ENCODE assay signal across 13 cellular contexts in the genomic region with DNA sequence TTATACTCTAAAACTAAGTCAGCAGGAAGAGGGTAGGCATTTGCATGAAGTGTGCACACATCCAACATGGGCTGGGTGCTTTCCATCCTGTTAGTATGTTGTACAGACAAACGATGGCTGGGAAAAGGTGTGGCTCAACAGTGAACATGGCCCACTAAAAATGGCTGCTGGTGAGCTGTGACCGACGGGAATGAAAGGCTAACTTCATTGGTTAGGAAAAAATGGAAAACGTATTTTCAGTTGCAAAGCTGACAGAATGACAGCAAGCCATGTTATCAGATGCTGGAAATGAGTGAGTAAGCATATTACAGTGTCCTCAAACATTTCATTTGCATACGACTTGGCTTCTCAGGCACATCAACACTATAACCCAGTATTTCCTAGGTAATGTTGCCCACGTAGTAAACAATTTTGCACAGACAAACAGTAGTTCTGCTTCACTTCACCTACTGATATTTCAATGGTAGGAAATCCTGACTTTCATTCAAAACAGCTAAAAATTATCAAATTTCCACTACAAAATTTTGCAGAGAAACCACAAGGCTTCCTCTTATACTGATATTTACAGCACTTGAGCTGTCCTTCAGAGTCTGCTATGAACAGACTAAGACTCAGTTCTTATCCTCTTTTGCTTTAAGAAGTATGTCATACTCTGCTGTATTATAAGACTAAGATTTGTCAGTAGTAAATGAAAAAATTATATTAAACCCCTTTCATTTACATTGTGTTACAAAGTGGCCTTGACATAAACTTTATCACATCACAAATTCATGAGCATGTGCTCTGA.
DNase-seq lines count a peak whose midpoint lies in the region; ATAC-seq, FAIRE-seq and TF ChIP-seq lines count a peak whose summit lies in the region.
"Had no signal": no experiment of that assay in that cellular context is flagged by ENCODE, and none has a peak within 500 bp of the region (broad histone marks: within the 10 kb centered on the region; RNA-seq: fewer than 3 reads in every experiment).

No MANE protein-coding gene starts in this region.

- CTCF ChIA-PET in CD4-positive, alpha-beta memory T cell (lab: Charles Lee; ENCODE audit: partially characterized antibody): interaction anchor here (1.2 to 2.0 kb wide), 3 partner anchors 16 to 102 kb away, joined by 3 to 9 read pairs (median 8); a partner anchor contains a TSS

- H3K9me3 ChIP-seq in CD4-positive, alpha-beta memory T cell (ENCODE audit: control insufficient read depth in 1 of 2, low read length in 2 of 2): no peaks in the 10 kb centered on the region
- H3K9me3 ChIP-seq in gastroesophageal sphincter (no peaks in the 10 kb centered on the region), ascending aorta (no peaks in the 10 kb centered on the region)
- H3K9me3 ChIP-seq: heart right ventricle, MG63, upper lobe of left lung had no signal

- TF ChIP-seq POLR2A in gastroesophageal sphincter (IDR thresholded peaks at IDR 0.05): no peak

- H3K27ac ChIP-seq in CD4-positive, alpha-beta memory T cell (ENCODE audit: low read depth, low read length): no peak overlapping the region
- H3K27ac ChIP-seq in gastroesophageal sphincter: no peak overlapping the region
- no peak overlapping the region for H3K27ac ChIP-seq in ascending aorta
- H3K27ac ChIP-seq: heart right ventricle, RWPE1, upper lobe of left lung had no signal

- H3K36me3 Mint-ChIP-seq in CD4-positive, alpha-beta memory T cell: peaks cover 20 to 36% of the 10 kb centered on the region in 2 donors
- H3K36me3 Mint-ChIP-seq in IgD-negative memory B cell: peaks cover 8% of the 10 kb centered on the region
- H3K36me3 Mint-ChIP-seq in activated naive CD8-positive, alpha-beta T cell treated with anti-CD3 and anti-CD28 coated beads, Interleukin-2, amount 10 ng/mL, durations not matched to agents 7 days and 5 days: peaks cover 22% of the 10 kb centered on the region

- H3K4me3 ChIP-seq in CD4-positive, alpha-beta memory T cell (ENCODE audit: low read length in 2 of 2): no peak overlapping the region
- H3K4me3 ChIP-seq in gastroesophageal sphincter: no peak overlapping the region
- H3K4me3 ChIP-seq in ascending aorta: no peak overlapping the region
- H3K4me3 ChIP-seq: heart right ventricle, MG63, upper lobe of left lung had no signal

- peak overlapping the region; percentile 38 to 90 (median 81) for H3K27ac Mint-ChIP-seq in CD4-positive, alpha-beta memory T cell
- H3K27ac Mint-ChIP-seq in IgD-negative memory B cell: peak overlapping the region; percentile 31 to 96 (median 83)
- H3K27ac Mint-ChIP-seq in activated naive CD8-positive, alpha-beta T cell treated with anti-CD3 and anti-CD28 coated beads, Interleukin-2, amount 10 ng/mL, durations not matched to agents 7 days and 5 days: peak overlapping the region; percentile 91

- 77 to 84% methylated on average over 6 of the region's 6 CpGs for WGBS in gastroesophageal sphincter (ENCODE audit: low coverage in 1 of 2), 2 donors

- TF ChIP-seq CTCF in gastroesophageal sphincter (IDR thresholded peaks at IDR 0.05): no peak
- TF ChIP-seq CTCF in ascending aorta (IDR thresholded peaks at IDR 0.05): no peak

- peaks cover 65% of the 10 kb centered on the region for H3K4me1 ChIP-seq in CD4-positive, alpha-beta memory T cell (ENCODE audit: insufficient read depth, low read length)
- no peaks in the 10 kb centered on the region for H3K4me1 ChIP-seq in gastroesophageal sphincter
- no peaks in the 10 kb centered on the region for H3K4me1 ChIP-seq in ascending aorta
- H3K4me1 ChIP-seq: heart right ventricle, upper lobe of left lung had no signal

- TF ChIP-seq EP300 in gastroesophageal sphincter (IDR thresholded peaks at IDR 0.05): no peak

- H3K4me3 Mint-ChIP-seq in CD4-positive, alpha-beta memory T cell: peak overlapping the region in 7 of 8 donors; percentile 57 to 87 (median 74)
- H3K4me3 Mint-ChIP-seq in IgD-negative memory B cell: peak overlapping the region; percentile 16 to 63 (median 40)
- H3K4me3 Mint-ChIP-seq in activated naive CD8-positive, alpha-beta T cell treated with anti-CD3 and anti-CD28 coated beads, Interleukin-2, amount 10 ng/mL, durations not matched to agents 7 days and 5 days: peak overlapping the region; percentile 67

- H3K4me1 Mint-ChIP-seq in CD4-positive, alpha-beta memory T cell: peaks cover 55 to 68% (median 62%) of the 10 kb centered on the region in 4 donors
- H3K4me1 Mint-ChIP-seq in IgD-negative memory B cell: peaks cover 31 to 48% (median 34%) of the 10 kb centered on the region in 3 donors
- H3K4me1 Mint-ChIP-seq in activated naive CD8-positive, alpha-beta T cell treated with anti-CD3 and anti-CD28 coated beads, Interleukin-2, amount 10 ng/mL, durations not matched to agents 7 days and 5 days: peaks cover 68% of the 10 kb centered on the region

- H3K9me3 Mint-ChIP-seq in CD4-positive, alpha-beta memory T cell: no peaks in the 10 kb centered on the region
- no peaks in the 10 kb centered on the region for H3K9me3 Mint-ChIP-seq in IgD-negative memory B cell
- H3K9me3 Mint-ChIP-seq in activated naive CD8-positive, alpha-beta T cell treated with anti-CD3 and anti-CD28 coated beads, Interleukin-2, amount 10 ng/mL, durations not matched to agents 7 days and 5 days: no peaks in the 10 kb centered on the region

- DNase-seq in CD4-positive, alpha-beta memory T cell: peak in 1 of 5 donors; percentile 44
- DNase-seq in GM19239 (ENCODE audit: insufficient read length, low spot score) (no peak), NCI-H2196 (lab: John Stamatoyannopoulos, UW; ENCODE audit: unreplicated experiment) (no peak), ascending aorta (ENCODE audit: low spot score in 2 of 2) (no peak), NCI-H2029 treated with DMSO at 0.1 percent for 48 hours (lab: John Stamatoyannopoulos, UW) (no peak)
- DNase-seq in activated naive CD8-positive, alpha-beta T cell treated with anti-CD3 and anti-CD28 coated beads, Interleukin-2, amount 10 ng/mL, durations not matched to agents 7 days and 5 days: no peak
- DNase-seq: cortex of kidney, heart right ventricle, MG63 had no signal

- ATAC-seq in activated naive CD8-positive, alpha-beta T cell treated with anti-CD3 and anti-CD28 coated beads, Interleukin-2, amount 10 ng/mL, durations not matched to agents 7 days and 5 days (ENCODE audit: low read depth): peak; percentile 38
- no peak for ATAC-seq in gastroesophageal sphincter
- ATAC-seq: heart right ventricle had no signal

- POLR2A ChIA-PET in CD4-positive, alpha-beta memory T cell (lab: Charles Lee; ENCODE audit: partially characterized antibody): interaction anchor here (0.8 to 3.7 kb wide), 11 partner anchors 9 to 99 kb away, joined by 3 to 28 read pairs (median 5); a partner anchor contains a TSS
- POLR2A ChIA-PET in activated naive CD8-positive, alpha-beta T cell treated with anti-CD3 and anti-CD28 coated beads, Interleukin-2, amount 10 ng/mL, durations not matched to agents 7 days and 5 days (lab: Charles Lee): interaction anchor here (1.1 to 4.8 kb wide), 9 partner anchors 9 to 99 kb away, joined by 3 to 63 read pairs (median 9); a partner anchor contains a TSS

- peaks cover 7% of the 10 kb centered on the region for H3K36me3 ChIP-seq in CD4-positive, alpha-beta memory T cell (ENCODE audit: insufficient read depth, low read length)
- H3K36me3 ChIP-seq in gastroesophageal sphincter (peaks cover 5 to 94% of the 10 kb centered on the region in 2 donors), ascending aorta (peaks cover 27 to 55% of the 10 kb centered on the region in 2 donors)
- H3K36me3 ChIP-seq: MG63 had no signal

- FAIRE-seq in GM19239 (lab: Jason Lieb, UNC): peak; percentile 91

- H3K27me3 ChIP-seq in CD4-positive, alpha-beta memory T cell (ENCODE audit: insufficient read depth, low read length): no peaks in the 10 kb centered on the region
- no peaks in the 10 kb centered on the region for H3K27me3 ChIP-seq in gastroesophageal sphincter
- H3K27me3 ChIP-seq in ascending aorta: no peaks in the 10 kb centered on the region
- H3K27me3 ChIP-seq: heart right ventricle, MG63, upper lobe of left lung had no signal

- intact Hi-C loops in CD4-positive, alpha-beta memory T cell (cut with micrococcal nuclease): loop anchor here (2.0 to 5.0 kb wide), 3 partner anchors 16 to 88 kb away; no protein-coding TSS in a partner anchor
- intact Hi-C loops in ascending aorta (cut with DNase I): no loop called here

- H3K27me3 Mint-ChIP-seq in CD4-positive, alpha-beta memory T cell: no peaks in the 10 kb centered on the region
- no peaks in the 10 kb centered on the region for H3K27me3 Mint-ChIP-seq in IgD-negative memory B cell
- no peaks in the 10 kb centered on the region for H3K27me3 Mint-ChIP-seq in activated naive CD8-positive, alpha-beta T cell treated with anti-CD3 and anti-CD28 coated beads, Interleukin-2, amount 10 ng/mL, durations not matched to agents 7 days and 5 days
